ENCODE assay signal across 26 cellular contexts in the genomic region with DNA sequence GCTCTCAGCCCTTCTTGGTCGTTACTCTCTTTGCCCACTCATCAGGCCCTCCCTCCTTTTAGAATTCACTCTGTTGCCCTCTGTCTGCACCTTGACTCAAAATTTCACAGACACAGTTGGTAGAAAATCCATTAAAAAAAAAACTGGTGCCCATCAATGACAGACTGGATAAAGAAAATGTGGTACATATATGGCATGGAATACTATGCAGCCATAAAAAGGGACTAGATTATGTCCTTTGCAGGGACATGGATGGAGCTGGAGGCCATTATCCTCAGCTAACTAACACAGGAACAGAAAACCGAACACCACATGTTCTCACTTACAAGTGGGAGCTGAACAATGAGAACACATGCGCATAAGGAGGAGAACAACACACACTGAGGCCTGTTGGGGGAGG.
"Had no signal": no experiment of that assay in that cellular context is flagged by ENCODE, and none has a peak within 500 bp of the region (broad histone marks: within the 10 kb centered on the region; RNA-seq: fewer than 3 reads in every experiment).

No MANE protein-coding gene starts in this region.

- H3K27ac ChIP-seq: ovary, parathyroid adenoma, psoas muscle, right lobe of liver, sigmoid colon, stomach, thoracic aorta, thyroid gland, tibial nerve, upper lobe of left lung, vagina had no signal

- DNase-seq: naive B cell; naive thymus-derived CD8-positive, alpha-beta T cell; nephron progenitor cell; occipital lobe; ovary; posterior cingulate gyrus; psoas muscle; right cardiac atrium; right lobe of liver; sigmoid colon; small intestine; stimulated activated CD4-positive, alpha-beta T cell treated with anti-CD3 and anti-CD28 coated beads, Interleukin-15, amount 100 ng/mL, for 24 hours; stimulated activated CD4-positive, alpha-beta T cell treated with anti-CD3 and anti-CD28 coated beads, Interleukin-2, amount 100 ng/mL, for 24 hours; stimulated activated CD4-positive, alpha-beta T cell treated with anti-CD3 and anti-CD28 coated beads, Interleukin-2, amount 100 ng/mL, for 48 hours; stimulated activated CD4-positive, alpha-beta T cell treated with anti-CD3 and anti-CD28 coated beads, Interleukin-4, amount 100 ng/mL, for 24 hours; stimulated activated naive B cell treated with anti-CD40 and anti-IgM and Interleukin-4, amounts not matched to agents 10 μg/mL and 1 μg/mL and 100 μg/mL, for 72 hours; stimulated activated naive CD4-positive, alpha-beta T cell treated with Interleukin-2 at 50 U/mL for 16 hours; stomach; thyroid gland; trophoblast cell; upper lobe of left lung had no signal

- H3K79me2 ChIP-seq: parathyroid adenoma had no signal

- ATAC-seq: naive thymus-derived CD8-positive, alpha-beta T cell; psoas muscle; right cardiac atrium; right lobe of liver; stimulated activated effector memory CD8-positive, alpha-beta T cell treated with anti-CD3 and anti-CD28 coated beads, Interleukin-12 subunit alpha, Interleukin-12 subunit beta, amount 100 ng/mL, for 72 hours; stimulated activated naive B cell treated with anti-CD40 and anti-IgM and Interleukin-4, amounts not matched to agents 10 μg/mL and 1 μg/mL and 100 μg/mL, for 72 hours had no signal

- H3K4me3 ChIP-seq: ovary, psoas muscle, right lobe of liver, sigmoid colon, stomach, thoracic aorta, thyroid gland, tibial nerve, upper lobe of left lung, vagina had no signal

- H2AFZ ChIP-seq: parathyroid adenoma had no signal

- H3K9ac ChIP-seq: parathyroid adenoma had no signal

- H3K27me3 ChIP-seq: ovary, right lobe of liver, stomach, thyroid gland, tibial nerve, upper lobe of left lung, vagina had no signal

- H3K36me3 ChIP-seq: ovary, right lobe of liver, sigmoid colon, stomach, thoracic aorta, thyroid gland, tibial nerve, upper lobe of left lung, vagina had no signal

- H3K9me3 ChIP-seq: psoas muscle, right lobe of liver, thoracic aorta, thyroid gland, vagina had no signal

- H3K4me1 ChIP-seq: parathyroid adenoma, psoas muscle, right lobe of liver, sigmoid colon, tibial nerve, vagina had no signal
